Comparison of ENCODE assay signal across 8 cellular contexts in the genomic region with DNA sequence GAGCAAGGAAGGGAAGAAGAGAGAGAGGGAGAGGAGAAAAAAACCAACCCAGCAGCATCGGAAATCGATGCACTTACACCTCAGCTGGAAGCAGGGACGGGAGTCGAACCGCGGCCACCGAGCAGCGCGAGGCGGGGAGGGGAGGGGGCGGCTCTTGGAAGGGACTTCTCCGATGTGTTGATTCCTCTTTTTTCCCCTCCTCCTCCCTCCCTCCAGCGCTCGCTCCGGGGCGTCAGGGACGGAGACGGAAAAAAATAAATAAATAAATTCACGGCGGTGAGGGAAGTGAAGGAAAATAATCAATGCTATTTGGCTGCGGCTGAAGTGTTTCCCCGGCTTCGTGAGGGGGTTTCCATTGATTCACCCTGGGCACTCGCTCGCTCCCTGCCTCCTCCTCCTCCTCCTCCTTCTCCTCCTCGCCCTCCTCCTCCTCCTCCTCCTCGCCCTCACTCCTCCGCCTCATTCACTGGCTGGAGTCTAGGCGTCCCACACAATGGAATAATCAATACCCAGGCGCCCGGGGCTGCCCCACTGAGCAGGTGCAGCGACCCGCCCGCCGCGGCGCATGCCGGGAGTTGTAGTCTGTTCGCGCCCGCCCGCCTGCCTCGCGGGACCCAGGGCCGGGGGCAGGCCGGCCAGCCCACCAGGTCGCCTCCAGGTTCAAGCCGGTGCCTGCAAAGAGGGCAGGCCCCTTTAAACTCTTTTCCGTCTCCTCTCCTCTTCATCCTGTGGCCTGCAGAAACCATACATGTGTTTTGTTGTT. TPM values are rescaled to one million over a fixed set of nuclear protein-coding genes. Genes with fewer than 3 reads are reported as not detected.
A peak's percentile ranks its signal among the peaks of the same experiment; 100 is the strongest.
DNase-seq lines count a peak whose midpoint lies in the region; ATAC-seq and TF ChIP-seq lines count a peak whose summit lies in the region.

TSS of gene ZFHX2 (minus strand) at position 500 of the 763 bp plus-strand sequence. CDS start 16,440 bp downstream, outside the sequence.

- H3K27me3 ChIP-seq in ACC112 (ENCODE audit: insufficient read depth, low read length): peaks cover 21% of the 10 kb centered on the region; the same call in 1 of the 2 replicates
- no peaks in the 10 kb centered on the region for H3K27me3 ChIP-seq in colonic mucosa
- no peaks in the 10 kb centered on the region for H3K27me3 ChIP-seq in right lobe of liver

- peak within 1 kb of the TSS; percentile 83 for H3K4me3 ChIP-seq in ACC112 (ENCODE audit: low read depth, low read length)
- H3K4me3 ChIP-seq in colonic mucosa: peak within 1 kb of the TSS; percentile 56
- peak within 1 kb of the TSS; percentile 65 to 73 (median 69) for H3K4me3 ChIP-seq in right lobe of liver

- intact Hi-C loops in colonic mucosa (cut with DNase I): no loop called here
- intact Hi-C loops in right lobe of liver (cut with DNase I): no loop called here

- H3K79me2 ChIP-seq in ACC112 (ENCODE audit: control insufficient read depth, insufficient read depth, low read length, unreplicated experiment): peaks cover 3% of the 10 kb centered on the region

- H3K4me1 ChIP-seq in ACC112 (ENCODE audit: control insufficient read depth, insufficient read depth, low read length, unreplicated experiment) (peaks cover 5% of the 10 kb centered on the region), colonic mucosa (no peaks in the 10 kb centered on the region), right lobe of liver (no peaks in the 10 kb centered on the region)

- H3K27ac ChIP-seq in ACC112 (ENCODE audit: low read depth, low read length): no peak within 1 kb of the TSS
- H3K27ac ChIP-seq in colonic mucosa: no peak within 1 kb of the TSS
- H3K27ac ChIP-seq in right lobe of liver: no peak within 1 kb of the TSS

- 1% methylated on average over 46 of the region's 49 CpGs for WGBS in right lobe of liver (ENCODE audit: insufficient coverage, low coverage, low lambda C conversion rate, missing lambda C conversion rate)

- peak within 1 kb of the TSS; percentile 96 for H2AFZ ChIP-seq in ACC112 (ENCODE audit: low read length, unreplicated experiment)

- H3K36me3 ChIP-seq in ACC112 (ENCODE audit: insufficient read depth, low read length) (no peaks in the 10 kb centered on the region), colonic mucosa (no peaks in the 10 kb centered on the region), right lobe of liver (no peaks in the 10 kb centered on the region)

- H3K9me3 ChIP-seq in colonic mucosa: no peaks in the 10 kb centered on the region
- no peaks in the 10 kb centered on the region for H3K9me3 ChIP-seq in right lobe of liver

- TF ChIP-seq CTCF in colonic mucosa (IDR thresholded peaks at IDR 0.05) (no peak), right lobe of liver (IDR thresholded peaks at IDR 0.05) (no peak)

- ATAC-seq in GM19023 (IDR thresholded peaks at IDR 0.05; ENCODE audit: unreplicated experiment) (peak; percentile 56), HG03442 (IDR thresholded peaks at IDR 0.05; ENCODE audit: unreplicated experiment) (peak; percentile 45), right lobe of liver (peak; percentile 78 to 85 (median 82))

- TF ChIP-seq POLR2A in right lobe of liver (IDR thresholded peaks at IDR 0.05): peak; percentile 26

- peak within 1 kb of the TSS; percentile 65 to 77 for H3K9ac ChIP-seq in colonic mucosa (ENCODE audit: low read depth in 2 of 2, low read length in 2 of 2)

- DNase-seq in NCI-H510A (lab: John Stamatoyannopoulos, UW) (peak; percentile 87), colonic mucosa (peak; percentile 90), right lobe of liver (peak; percentile 89 to 93 (median 93))
- peak; percentile 86 to 89 for DNase-seq in activated CD4-positive, alpha-beta T cell treated with anti-CD3 and anti-CD28 coated beads for 4 hours
- peak; percentile 86 for DNase-seq in stimulated activated CD4-positive, alpha-beta T cell treated with anti-CD3 and anti-CD28 coated beads, Interleukin-4, amount 100 ng/mL, for 1 hour

RNA-seq across cellular contexts. Expression of gene ZFHX2, which starts in this region (rescaled TPM):
- total RNA-seq in colonic mucosa (1 to 10 TPM; 1.8 to 2.0 TPM), right lobe of liver (under 1 TPM; 0.33 to 0.83 (median 0.47) TPM)

Comparison
In these comparisons a context has a peak if more than half of its experiments do, and no peak if none do; other contexts are left out.
1. Peak in DNase-seq, ATAC-seq and H3K4me3 ChIP-seq in right lobe of liver; RNA of the gene not detected or under 1 TPM.